ENCODE assay signal across 13 cellular contexts in the genomic region with DNA sequence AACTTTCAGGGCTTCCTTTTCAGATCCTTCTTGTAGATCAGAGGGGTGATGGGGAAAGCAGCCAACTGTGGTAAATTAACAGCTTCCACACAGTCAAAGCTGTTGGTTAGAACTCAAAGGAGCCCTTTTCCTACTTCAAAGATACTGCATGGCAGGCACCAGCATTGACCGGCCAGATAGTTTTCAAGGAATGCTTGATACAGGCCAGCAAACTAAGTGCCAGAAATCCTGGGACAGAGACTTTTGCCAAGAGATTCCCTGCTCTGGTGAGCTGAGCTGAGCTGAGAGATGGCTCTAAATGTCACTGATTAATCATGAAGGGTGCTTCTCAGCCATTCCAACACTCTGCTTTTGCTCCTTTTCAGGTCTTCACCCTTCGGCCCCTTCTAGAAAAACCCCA.
DNase-seq lines count a peak whose midpoint lies in the region; ATAC-seq and TF ChIP-seq lines count a peak whose summit lies in the region.
"Had no signal": no experiment of that assay in that cellular context is flagged by ENCODE, and none has a peak within 500 bp of the region (broad histone marks: within the 10 kb centered on the region; RNA-seq: fewer than 3 reads in every experiment).

No MANE protein-coding gene starts in this region.

- WGBS in gastroesophageal sphincter (ENCODE audit: low coverage in 1 of 2), 2 donors = 0 to 39% methylated on average over 1 to 2 of the region's 2 CpGs

- H3K79me2 ChIP-seq in osteoblast (ENCODE audit: insufficient read depth, low read length) = no peaks in the 10 kb centered on the region
- H3K79me2 ChIP-seq in GM23338 (replicated peaks; ENCODE audit: insufficient read depth) = no peaks in the 10 kb centered on the region

- H2AFZ ChIP-seq in osteoblast (ENCODE audit: low read length) (no peak overlapping the region), GM23338 (no peak overlapping the region)

- H4K20me1 ChIP-seq in osteoblast (ENCODE audit: insufficient read depth, low read length) (no peaks in the 10 kb centered on the region), GM23338 (replicated peaks; ENCODE audit: insufficient read depth) (no peaks in the 10 kb centered on the region)

- 0 out of 2 replicates have a peak, but pooled peaks cover 3% of the 10 kb centered on the region for H3K9me2 ChIP-seq in GM23338 (ENCODE audit: insufficient read depth)

- DNase-seq in AG08395 (ENCODE audit: low spot score) (peak; percentile 40), RWPE1 (ENCODE audit: low spot score) (no peak), osteoblast (ENCODE audit: insufficient read length, low spot score, missing footprints) (no peak), GM13977 (ENCODE audit: low spot score) (no peak), GM23338 (ENCODE audit: low spot score) (no peak), DMS153 treated with DMSO at 0.1 percent for 48 hours (lab: John Stamatoyannopoulos, UW; ENCODE audit: unreplicated experiment) (no peak)
- DNase-seq: activated B cell treated with CpG ODN at 0.5 μM for 24 hours; activated naive CD8-positive, alpha-beta T cell treated with anti-CD3 and anti-CD28 coated beads for 36 hours; DMS153; dorsolateral prefrontal cortex; left colon had no signal

- H3K27ac Mint-ChIP-seq in GM23338 = no peak overlapping the region
- H3K27ac Mint-ChIP-seq: activated B cell treated with CpG ODN at 0.5 μM for 24 hours; activated naive CD8-positive, alpha-beta T cell treated with anti-CD3 and anti-CD28 coated beads for 36 hours had no signal

- no peaks in the 10 kb centered on the region for H3F3A ChIP-seq in GM23338 (replicated peaks; ENCODE audit: low read depth)

- peaks cover 5% of the 10 kb centered on the region for H3K27me3 Mint-ChIP-seq in GM23338 (ENCODE audit: insufficient read depth, low read depth, poor library complexity)
- H3K27me3 Mint-ChIP-seq: activated B cell treated with CpG ODN at 0.5 μM for 24 hours; activated naive CD8-positive, alpha-beta T cell treated with anti-CD3 and anti-CD28 coated beads for 36 hours had no signal

- H3K4me3 Mint-ChIP-seq in GM23338 = no peak overlapping the region
- H3K4me3 Mint-ChIP-seq: activated B cell treated with CpG ODN at 0.5 μM for 24 hours; activated naive CD8-positive, alpha-beta T cell treated with anti-CD3 and anti-CD28 coated beads for 36 hours had no signal

- peaks cover 23% of the 10 kb centered on the region for H3K9me3 Mint-ChIP-seq in GM23338
- H3K9me3 Mint-ChIP-seq: activated B cell treated with CpG ODN at 0.5 μM for 24 hours had no signal

- ATAC-seq in gastroesophageal sphincter = peak; percentile 76
- no peak for ATAC-seq in GM23338
- ATAC-seq in GM19455 (IDR thresholded peaks at IDR 0.05; ENCODE audit: unreplicated experiment) = no peak
- ATAC-seq: left colon had no signal

- H3K4me2 ChIP-seq in osteoblast (ENCODE audit: insufficient read depth, low read length) (no peak overlapping the region), GM23338 (no peak overlapping the region)

- H3K4me1 Mint-ChIP-seq in GM23338 = peaks cover under 1% of the 10 kb centered on the region; the same call in 2 of the 3 replicates

- H3K27me3 ChIP-seq in gastroesophageal sphincter (no peaks in the 10 kb centered on the region), osteoblast (ENCODE audit: insufficient read depth, low read length) (no peaks in the 10 kb centered on the region), GM23338 (ENCODE audit: insufficient read depth) (no peaks in the 10 kb centered on the region)

- CTCF ChIA-PET in RWPE1 (lab: Yijun Ruan, JAX) = no interaction called here

- H3K4me3 ChIP-seq in gastroesophageal sphincter = no peak overlapping the region
- no peak overlapping the region for H3K4me3 ChIP-seq in osteoblast (ENCODE audit: insufficient read depth, low read length)
- H3K4me3 ChIP-seq in GM23338 = no peak overlapping the region
- H3K4me3 ChIP-seq: dorsolateral prefrontal cortex had no signal

- H3K9me3 ChIP-seq in gastroesophageal sphincter = no peaks in the 10 kb centered on the region
- H3K9me3 ChIP-seq in osteoblast (ENCODE audit: low read depth, low read length) = no peaks in the 10 kb centered on the region

- peaks cover 16% of the 10 kb centered on the region; the same call in 2 of the 3 replicates for H3K36me3 Mint-ChIP-seq in GM23338 (ENCODE audit: low read depth)

- H3K27ac ChIP-seq in RWPE1 (peak overlapping the region; percentile 75), gastroesophageal sphincter (peak overlapping the region; percentile 43 to 76 (median 66)), osteoblast (ENCODE audit: low read depth, low read length) (peak overlapping the region; percentile 8), GM23338 (ENCODE audit: low read depth) (no peak overlapping the region)
- H3K27ac ChIP-seq: dorsolateral prefrontal cortex had no signal

- TF ChIP-seq POLR2A in gastroesophageal sphincter (IDR thresholded peaks at IDR 0.05) = no peak

- TF ChIP-seq CTCF in RWPE1 (conservative IDR thresholded peaks at IDR 0.05; ENCODE audit: low read depth) = no peak
- no peak for TF ChIP-seq CTCF in gastroesophageal sphincter (IDR thresholded peaks at IDR 0.05)
- TF ChIP-seq CTCF in osteoblast (IDR thresholded peaks at IDR 0.05; ENCODE audit: extremely low read depth, low read depth, low read length) = no peak
- TF ChIP-seq CTCF in GM13977 (IDR thresholded peaks at IDR 0.05; ENCODE audit: extremely low read depth, insufficient read depth, missing control alignments) = no peak
- no peak for TF ChIP-seq CTCF in GM23338 (conservative IDR thresholded peaks at IDR 0.05; ENCODE audit: low read depth in 2 of 2)

- no peak for TF ChIP-seq EP300 in gastroesophageal sphincter (IDR thresholded peaks at IDR 0.05)

- POLR2A ChIA-PET in RWPE1 (lab: Yijun Ruan, JAX; ENCODE audit: low non-redundant PET) = no interaction called here

- H3K4me1 ChIP-seq in gastroesophageal sphincter = peaks cover 0 to 18% (median 0%) of the 10 kb centered on the region in 3 donors
- peaks cover 28% of the 10 kb centered on the region for H3K4me1 ChIP-seq in osteoblast (ENCODE audit: insufficient read depth, low read length)
- H3K4me1 ChIP-seq in GM23338 (ENCODE audit: insufficient read depth) = no peaks in the 10 kb centered on the region

- in situ Hi-C loops in GM13977 (cut with MboI; ENCODE audit: low pct_unique_long_range_greater_than_20kb, low sequenced_read_pairs, unreplicated experiment) = no loop called here

- H3K36me3 ChIP-seq in gastroesophageal sphincter = no peaks in the 10 kb centered on the region
- H3K36me3 ChIP-seq in osteoblast (ENCODE audit: insufficient read depth, low read length) = no peaks in the 10 kb centered on the region
- no peaks in the 10 kb centered on the region for H3K36me3 ChIP-seq in GM23338 (ENCODE audit: insufficient read depth)

TF ChIP-seq in GM23338, 12 proteins besides CTCF, POLR2A, EP300 and RAD21 (continues in another document):
- TF ChIP-seq EZH2 (IDR thresholded peaks at IDR 0.05; ENCODE audit: low read depth, unreplicated experiment) (no peak), EZH2phosphoT487 (IDR thresholded peaks at IDR 0.05; ENCODE audit: unreplicated experiment) (no peak), JUNB (IDR thresholded peaks at IDR 0.05; ENCODE audit: unreplicated experiment) (no peak), ZNF331 (CRISPR knock-in tag; IDR thresholded peaks at IDR 0.05; ENCODE audit: low read depth) (no peak), NANOG (IDR thresholded peaks at IDR 0.05; ENCODE audit: borderline replicate concordance) (no peak), CREB1 (CRISPR knock-in tag; IDR thresholded peaks at IDR 0.05; ENCODE audit: low read depth) (no peak), STAT1 (IDR thresholded peaks at IDR 0.05; ENCODE audit: unreplicated experiment) (no peak), ZNF114 (CRISPR knock-in tag; IDR thresholded peaks at IDR 0.05) (no peak), POLR2AphosphoS5 (IDR thresholded peaks at IDR 0.05; ENCODE audit: low read depth) (no peak)
- TF ChIP-seq, protein P1, sequence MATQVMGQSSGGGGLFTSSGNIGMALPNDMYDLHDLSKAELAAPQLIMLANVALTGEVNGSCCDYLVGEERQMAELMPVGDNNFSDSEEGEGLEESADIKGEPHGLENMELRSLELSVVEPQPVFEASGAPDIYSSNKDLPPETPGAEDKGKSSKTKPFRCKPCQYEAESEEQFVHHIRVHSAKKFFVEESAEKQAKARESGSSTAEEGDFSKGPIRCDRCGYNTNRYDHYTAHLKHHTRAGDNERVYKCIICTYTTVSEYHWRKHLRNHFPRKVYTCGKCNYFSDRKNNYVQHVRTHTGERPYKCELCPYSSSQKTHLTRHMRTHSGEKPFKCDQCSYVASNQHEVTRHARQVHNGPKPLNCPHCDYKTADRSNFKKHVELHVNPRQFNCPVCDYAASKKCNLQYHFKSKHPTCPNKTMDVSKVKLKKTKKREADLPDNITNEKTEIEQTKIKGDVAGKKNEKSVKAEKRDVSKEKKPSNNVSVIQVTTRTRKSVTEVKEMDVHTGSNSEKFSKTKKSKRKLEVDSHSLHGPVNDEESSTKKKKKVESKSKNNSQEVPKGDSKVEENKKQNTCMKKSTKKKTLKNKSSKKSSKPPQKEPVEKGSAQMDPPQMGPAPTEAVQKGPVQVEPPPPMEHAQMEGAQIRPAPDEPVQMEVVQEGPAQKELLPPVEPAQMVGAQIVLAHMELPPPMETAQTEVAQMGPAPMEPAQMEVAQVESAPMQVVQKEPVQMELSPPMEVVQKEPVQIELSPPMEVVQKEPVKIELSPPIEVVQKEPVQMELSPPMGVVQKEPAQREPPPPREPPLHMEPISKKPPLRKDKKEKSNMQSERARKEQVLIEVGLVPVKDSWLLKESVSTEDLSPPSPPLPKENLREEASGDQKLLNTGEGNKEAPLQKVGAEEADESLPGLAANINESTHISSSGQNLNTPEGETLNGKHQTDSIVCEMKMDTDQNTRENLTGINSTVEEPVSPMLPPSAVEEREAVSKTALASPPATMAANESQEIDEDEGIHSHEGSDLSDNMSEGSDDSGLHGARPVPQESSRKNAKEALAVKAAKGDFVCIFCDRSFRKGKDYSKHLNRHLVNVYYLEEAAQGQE (IDR thresholded peaks at IDR 0.05; ENCODE audit: unreplicated experiment) = no peak
- TF ChIP-seq, protein P2, sequence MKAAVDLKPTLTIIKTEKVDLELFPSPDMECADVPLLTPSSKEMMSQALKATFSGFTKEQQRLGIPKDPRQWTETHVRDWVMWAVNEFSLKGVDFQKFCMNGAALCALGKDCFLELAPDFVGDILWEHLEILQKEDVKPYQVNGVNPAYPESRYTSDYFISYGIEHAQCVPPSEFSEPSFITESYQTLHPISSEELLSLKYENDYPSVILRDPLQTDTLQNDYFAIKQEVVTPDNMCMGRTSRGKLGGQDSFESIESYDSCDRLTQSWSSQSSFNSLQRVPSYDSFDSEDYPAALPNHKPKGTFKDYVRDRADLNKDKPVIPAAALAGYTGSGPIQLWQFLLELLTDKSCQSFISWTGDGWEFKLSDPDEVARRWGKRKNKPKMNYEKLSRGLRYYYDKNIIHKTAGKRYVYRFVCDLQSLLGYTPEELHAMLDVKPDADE (IDR thresholded peaks at IDR 0.05) = no peak
